In genomic region chr2:239387811-239388210, GRCh38 we compare ENCODE assay signal across 2 cellular contexts.
TF ChIP-seq lines count a peak whose summit lies in the region.

No MANE protein-coding gene starts in this region.

TF ChIP-seq in IMR-90, 13 proteins besides CTCF, POLR2A, EP300 and RAD21:
- TF ChIP-seq CEBPB (IDR thresholded peaks at IDR 0.05; ENCODE audit: low read depth, low read length), result no peak
- no peak for TF ChIP-seq CHD1 (IDR thresholded peaks at IDR 0.05; ENCODE audit: low read depth, low read length)
- no peak for TF ChIP-seq RFX5 (IDR thresholded peaks at IDR 0.05; ENCODE audit: low read depth, low read length)
- no peak for TF ChIP-seq USF2 (IDR thresholded peaks at IDR 0.05; ENCODE audit: low read depth, low read length)
- TF ChIP-seq FOS (IDR thresholded peaks at IDR 0.05; ENCODE audit: low read depth, low read length), result no peak

TF ChIP-seq in HepG2, 621 proteins besides CTCF, POLR2A, EP300 and RAD21:
- TF ChIP-seq AGO2 (optimal IDR thresholded peaks at IDR 0.05; ENCODE audit: low read depth, low read length) (peak; percentile 3), TCF7 (IDR thresholded peaks at IDR 0.05; ENCODE audit: low read depth) (no peak), RBM22 (optimal IDR thresholded peaks at IDR 0.05; ENCODE audit: low read length) (peak; percentile 8), ZNF652 (CRISPR knock-in tag; IDR thresholded peaks at IDR 0.05; ENCODE audit: borderline replicate concordance, low read depth) (no peak), ZNF230 (CRISPR knock-in tag; IDR thresholded peaks at IDR 0.05) (no peak), ZBTB46 (CRISPR knock-in tag; IDR thresholded peaks at IDR 0.05; ENCODE audit: borderline replicate concordance) (no peak), ZNF574 (CRISPR knock-in tag; IDR thresholded peaks at IDR 0.05) (no peak), ATF7-NPFF (CRISPR knock-in tag; IDR thresholded peaks at IDR 0.05; ENCODE audit: low read depth) (no peak), CBX1 (IDR thresholded peaks at IDR 0.05; ENCODE audit: low read depth) (no peak), NCOA1 (CRISPR knock-in tag; IDR thresholded peaks at IDR 0.05) (no peak), SYNCRIP (IDR thresholded peaks at IDR 0.05; ENCODE audit: insufficient read depth, low read depth, low read length) (no peak), ZNF335 (CRISPR knock-in tag; IDR thresholded peaks at IDR 0.05) (no peak), GFI1 (CRISPR knock-in tag; IDR thresholded peaks at IDR 0.05; ENCODE audit: borderline replicate concordance) (no peak)
